ENCODE assay signal across 9 cellular contexts in genomic region chr7:127667017-127667670, GRCh38. TPM values are rescaled to one million over a fixed set of nuclear protein-coding genes. Genes with fewer than 3 reads are reported as not detected.
DNase-seq lines count a peak whose midpoint lies in the region; ATAC-seq, FAIRE-seq and TF ChIP-seq lines count a peak whose summit lies in the region.
"Had no signal": no experiment of that assay in that cellular context is flagged by ENCODE, and none has a peak within 500 bp of the region (broad histone marks: within the 10 kb centered on the region; RNA-seq: fewer than 3 reads in every experiment).

No MANE protein-coding gene starts in this region.

- H2AFZ ChIP-seq in astrocyte (ENCODE audit: low read depth, low read length) (no peak overlapping the region), neural progenitor cell (replicated peaks) (no peak overlapping the region)

- no peaks in the 10 kb centered on the region for H3K27me3 ChIP-seq in astrocyte (ENCODE audit: insufficient read depth, low read length)
- peaks cover 40% of the 10 kb centered on the region for H3K27me3 ChIP-seq in neural progenitor cell
- H3K27me3 ChIP-seq: Peyer's patch had no signal

- H3K27ac Mint-ChIP-seq in astrocyte (ENCODE audit: unreplicated experiment) = peak overlapping the region; percentile 99
- H3K27ac Mint-ChIP-seq in neural progenitor cell = no peak overlapping the region
- H3K27ac Mint-ChIP-seq: nephron had no signal

- peaks cover 100% of the 10 kb centered on the region for H3K79me2 ChIP-seq in astrocyte (ENCODE audit: insufficient read depth, low read length)
- peaks cover 95% of the 10 kb centered on the region for H3K79me2 ChIP-seq in neural progenitor cell (ENCODE audit: low read depth)

- H3K36me3 Mint-ChIP-seq in astrocyte (ENCODE audit: low read depth, unreplicated experiment) = peaks cover 9% of the 10 kb centered on the region
- H3K36me3 Mint-ChIP-seq in neural progenitor cell = peaks cover 16% of the 10 kb centered on the region

- H3F3A ChIP-seq in neural progenitor cell (ENCODE audit: low read depth) = peaks cover 29% of the 10 kb centered on the region

- H3K9me3 ChIP-seq in astrocyte (ENCODE audit: insufficient read depth, low read depth, low read length) (no peaks in the 10 kb centered on the region), neural progenitor cell (ENCODE audit: low read depth) (no peaks in the 10 kb centered on the region)
- H3K9me3 ChIP-seq: Peyer's patch had no signal

- ATAC-seq in GM18520 (IDR thresholded peaks at IDR 0.05; ENCODE audit: unreplicated experiment) (peak; percentile 55), HG03442 (IDR thresholded peaks at IDR 0.05; ENCODE audit: unreplicated experiment) (peak; percentile 61), GM19455 (IDR thresholded peaks at IDR 0.05; ENCODE audit: unreplicated experiment) (no peak)

- H3K4me1 Mint-ChIP-seq in astrocyte (ENCODE audit: low read depth, unreplicated experiment) = peaks cover 49% of the 10 kb centered on the region
- peaks cover 30% of the 10 kb centered on the region for H3K4me1 Mint-ChIP-seq in neural progenitor cell

- peak; percentile 63 for DNase-seq in astrocyte (ENCODE audit: low read depth)
- no peak for DNase-seq in neural progenitor cell (ENCODE audit: low spot score)
- DNase-seq in D341Med (ENCODE audit: low spot score) = no peak
- DNase-seq in GM13976 (ENCODE audit: low spot score) = no peak
- DNase-seq: Peyer's patch had no signal

- H4K20me1 ChIP-seq in astrocyte (ENCODE audit: insufficient read depth, low read length) = peaks cover 94% of the 10 kb centered on the region
- H4K20me1 ChIP-seq in neural progenitor cell (ENCODE audit: low read depth) = peaks cover 88% of the 10 kb centered on the region

- peak overlapping the region; percentile 90 for H3K27ac ChIP-seq in astrocyte (ENCODE audit: low read depth, low read length)
- no peak overlapping the region for H3K27ac ChIP-seq in neural progenitor cell
- H3K27ac ChIP-seq: Peyer's patch had no signal

- TF ChIP-seq CTCF in astrocyte (IDR thresholded peaks at IDR 0.05; ENCODE audit: insufficient read depth, low read depth, low read length) = no peak
- no peak for TF ChIP-seq CTCF in neural progenitor cell (IDR thresholded peaks at IDR 0.05)
- no peak for TF ChIP-seq CTCF in GM13976 (IDR thresholded peaks at IDR 0.05; ENCODE audit: borderline replicate concordance, control extremely low read depth, extremely low read depth, insufficient read depth, missing control alignments)

- H3K4me2 ChIP-seq in astrocyte (ENCODE audit: low read length) = peak overlapping the region; percentile 68
- H3K4me2 ChIP-seq in neural progenitor cell = peak overlapping the region; percentile 55

- H3K9me3 Mint-ChIP-seq in astrocyte (ENCODE audit: unreplicated experiment) = no peaks in the 10 kb centered on the region
- H3K9me3 Mint-ChIP-seq in neural progenitor cell = no peaks in the 10 kb centered on the region
- H3K9me3 Mint-ChIP-seq: nephron had no signal

- H3K36me3 ChIP-seq in astrocyte (ENCODE audit: insufficient read depth, low read length) (no peaks in the 10 kb centered on the region), neural progenitor cell (no peaks in the 10 kb centered on the region)

- H3K4me1 ChIP-seq in astrocyte (ENCODE audit: insufficient read depth, low read length) (peaks cover 30% of the 10 kb centered on the region), neural progenitor cell (peaks cover 25% of the 10 kb centered on the region)

- H3K4me3 Mint-ChIP-seq in astrocyte (ENCODE audit: unreplicated experiment) (peak overlapping the region; percentile 37), neural progenitor cell (no peak overlapping the region)
- H3K4me3 Mint-ChIP-seq: nephron had no signal

- H3K9ac ChIP-seq in astrocyte (ENCODE audit: low read length) (peak overlapping the region; percentile 72), neural progenitor cell (no peak overlapping the region)

- FAIRE-seq in astrocyte (lab: Jason Lieb, UNC) = peak; percentile 32

- in situ Hi-C loops in GM13976 (cut with MboI; ENCODE audit: low sequenced_read_pairs, unreplicated experiment) = no loop called here

- no peak overlapping the region for H3K4me3 ChIP-seq in astrocyte (ENCODE audit: insufficient read depth, low read depth, low read length)
- no peak overlapping the region for H3K4me3 ChIP-seq in neural progenitor cell
- H3K4me3 ChIP-seq: Peyer's patch had no signal

- H3K27me3 Mint-ChIP-seq in astrocyte (ENCODE audit: low read depth, unreplicated experiment) = no peaks in the 10 kb centered on the region
- peaks cover 3% of the 10 kb centered on the region for H3K27me3 Mint-ChIP-seq in neural progenitor cell (ENCODE audit: insufficient read depth, low read depth)

RNA-seq across cellular contexts. Expression of gene SND1, which starts 15.2 kb away (rescaled TPM):
- total RNA-seq in astrocyte = 267 and 278 TPM in 2 replicates
- total RNA-seq in neural progenitor cell (ENCODE audit: low replicate concordance) = 146 and 154 TPM in 2 replicates

RNA-seq across cellular contexts. Expression of gene PAX4, which starts 49.2 kb away (rescaled TPM):
- not detected in 2 replicates for total RNA-seq in astrocyte
- not detected in 2 replicates for total RNA-seq in neural progenitor cell (ENCODE audit: low replicate concordance)
